24 cellular contexts compared by ENCODE assay signal in genomic region chr16:57604177-57604576, GRCh38. TPM values are rescaled to one million over a fixed set of nuclear protein-coding genes. Genes with fewer than 3 reads are reported as not detected.
DNase-seq lines count a peak whose midpoint lies in the region; ATAC-seq and TF ChIP-seq lines count a peak whose summit lies in the region.
"Had no signal": no experiment of that assay in that cellular context is flagged by ENCODE, and none has a peak within 500 bp of the region (broad histone marks: within the 10 kb centered on the region; RNA-seq: fewer than 3 reads in every experiment).

No MANE protein-coding gene starts in this region.

- H3K4me2 ChIP-seq in BLaER1 (peak overlapping the region; percentile 86), hepatocyte (no peak overlapping the region)
- H3K4me2 ChIP-seq: PC-9 had no signal

- H3K4me3 Mint-ChIP-seq in T-helper 1 cell treated with Interleukin-12 subunit alpha and Interleukin-12 subunit beta and Interleukin-4 antibody, amounts not matched to agents 30 μg/mL and 1 μg/mL, for 36 hours: no peak overlapping the region
- no peak overlapping the region for H3K4me3 Mint-ChIP-seq in activated T-helper 2 cell treated with anti-CD3 and anti-CD28 coated beads, Interferon-gamma antibody, Interleukin-2, Interleukin-4, amounts not matched to agents 10 μg/mL and 5 μg/mL and 100 μg/mL, durations not matched to agents 14 hours and 24 hours and 36 hours (ENCODE audit: low read depth)
- no peak overlapping the region for H3K4me3 Mint-ChIP-seq in natural killer cell treated with Interleukin-12 subunit alpha and Interleukin-12 subunit beta and Interleukin-15 and Interleukin-18, amount 100 ng/mL, for 72 hours
- H3K4me3 Mint-ChIP-seq: activated naive CD8-positive, alpha-beta T cell treated with anti-CD3 and anti-CD28 coated beads, Interleukin-2, amount 10 ng/mL, durations not matched to agents 7 days and 5 days; activated T-cell treated with anti-CD3 and anti-CD28 coated beads, Interleukin-2, amount 50 U/mL, for 72 hours; IgD-negative memory B cell had no signal

- H3K27me3 ChIP-seq in BLaER1 (no peaks in the 10 kb centered on the region), hepatocyte (no peaks in the 10 kb centered on the region)

- peaks cover 15% of the 10 kb centered on the region for H3K79me2 ChIP-seq in hepatocyte

- H3K9me2 ChIP-seq in hepatocyte (replicated peaks; ENCODE audit: insufficient read depth): no peaks in the 10 kb centered on the region

- 97% methylated on average over 7 of the region's 7 CpGs for WGBS in hepatocyte (ENCODE audit: low lambda C conversion rate, missing lambda C conversion rate)

- intact Hi-C loops in activated T-helper 2 cell treated with anti-CD3 and anti-CD28 coated beads, Interferon-gamma antibody, Interleukin-2, Interleukin-4, amounts not matched to agents 10 μg/mL and 5 μg/mL and 100 μg/mL, durations not matched to agents 14 hours and 24 hours and 36 hours (cut with micrococcal nuclease): loop anchor here (10.0 kb wide), 2 partner anchors 589 to 669 kb away; partner anchors contain the start of gene HERPUD1

- H3K36me3 ChIP-seq in BLaER1 (no peaks in the 10 kb centered on the region), hepatocyte (replicated peaks; ENCODE audit: insufficient read depth, low read depth) (no peaks in the 10 kb centered on the region)
- H3K36me3 ChIP-seq: prostate gland, transverse colon had no signal

- no peak for ATAC-seq in natural killer cell treated with Interleukin-12 subunit alpha and Interleukin-12 subunit beta and Interleukin-15 and Interleukin-18, amount 100 ng/mL, for 72 hours
- no peak for ATAC-seq in HG02623 (IDR thresholded peaks at IDR 0.05; ENCODE audit: unreplicated experiment)
- ATAC-seq: activated T-cell treated with anti-CD3 and anti-CD28 coated beads, Interleukin-2, amount 50 U/mL, for 72 hours; Right ventricle myocardium inferior; SK-N-SH treated with all-trans-retinoic acid at 6 μM for 48 hours had no signal

- H2AFZ ChIP-seq in hepatocyte: no peak overlapping the region
- H2AFZ ChIP-seq: GM23248, PC-9 had no signal

- TF ChIP-seq CTCF in hepatocyte (IDR thresholded peaks at IDR 0.05; ENCODE audit: poor library complexity): no peak

- H3K4me1 ChIP-seq in BLaER1: peaks cover 94% of the 10 kb centered on the region
- peaks cover 14% of the 10 kb centered on the region for H3K4me1 ChIP-seq in hepatocyte (ENCODE audit: insufficient read depth)
- H3K4me1 ChIP-seq: prostate gland had no signal

- H3K36me3 Mint-ChIP-seq in T-helper 1 cell treated with Interleukin-12 subunit alpha and Interleukin-12 subunit beta and Interleukin-4 antibody, amounts not matched to agents 30 μg/mL and 1 μg/mL, for 36 hours (ENCODE audit: low read depth): no peaks in the 10 kb centered on the region
- H3K36me3 Mint-ChIP-seq in activated T-helper 2 cell treated with anti-CD3 and anti-CD28 coated beads, Interferon-gamma antibody, Interleukin-2, Interleukin-4, amounts not matched to agents 10 μg/mL and 5 μg/mL and 100 μg/mL, durations not matched to agents 14 hours and 24 hours and 36 hours (ENCODE audit: low read depth): no peaks in the 10 kb centered on the region
- peaks cover 6% of the 10 kb centered on the region for H3K36me3 Mint-ChIP-seq in natural killer cell treated with Interleukin-12 subunit alpha and Interleukin-12 subunit beta and Interleukin-15 and Interleukin-18, amount 100 ng/mL, for 72 hours
- H3K36me3 Mint-ChIP-seq: IgD-negative memory B cell had no signal

- H3K4me1 Mint-ChIP-seq in T-helper 1 cell treated with Interleukin-12 subunit alpha and Interleukin-12 subunit beta and Interleukin-4 antibody, amounts not matched to agents 30 μg/mL and 1 μg/mL, for 36 hours (ENCODE audit: low read depth): peaks cover 55% of the 10 kb centered on the region
- peaks cover 58% of the 10 kb centered on the region for H3K4me1 Mint-ChIP-seq in activated T-helper 2 cell treated with anti-CD3 and anti-CD28 coated beads, Interferon-gamma antibody, Interleukin-2, Interleukin-4, amounts not matched to agents 10 μg/mL and 5 μg/mL and 100 μg/mL, durations not matched to agents 14 hours and 24 hours and 36 hours (ENCODE audit: low read depth)
- H3K4me1 Mint-ChIP-seq in natural killer cell treated with Interleukin-12 subunit alpha and Interleukin-12 subunit beta and Interleukin-15 and Interleukin-18, amount 100 ng/mL, for 72 hours (ENCODE audit: low read depth in 2 of 2): peaks cover 55 to 57% of the 10 kb centered on the region in 2 donors

- H3K4me3 ChIP-seq in BLaER1 (no peak overlapping the region), hepatocyte (no peak overlapping the region)
- H3K4me3 ChIP-seq: GM23248, PC-9, prostate gland, transverse colon had no signal

- H3K9me3 ChIP-seq in BLaER1 (peaks cover 4% of the 10 kb centered on the region; the same call in 1 of the 2 replicates), hepatocyte (ENCODE audit: low read depth) (no peaks in the 10 kb centered on the region)
- H3K9me3 ChIP-seq: prostate gland, transverse colon had no signal

- DNase-seq in T-helper 1 cell (no peak), hepatocyte (ENCODE audit: low spot score) (no peak), RKO (ENCODE audit: low spot score) (no peak)
- no peak for DNase-seq in activated T-helper 2 cell treated with anti-CD3 and anti-CD28 coated beads, Interferon-gamma antibody, Interleukin-2, Interleukin-4, amounts not matched to agents 10 μg/mL and 5 μg/mL and 100 μg/mL, durations not matched to agents 14 hours and 24 hours and 36 hours (ENCODE audit: low spot score)
- no peak for DNase-seq in natural killer cell treated with Interleukin-12 subunit alpha and Interleukin-12 subunit beta and Interleukin-15 and Interleukin-18, amount 100 ng/mL, for 72 hours (ENCODE audit: low spot score)
- DNase-seq: 8988T; activated T-cell treated with anti-CD3 and anti-CD28 coated beads, Interleukin-2, amount 50 U/mL, for 72 hours; effector CD4-positive, alpha-beta T cell; glutamatergic neuron; GM23248; NCI-H1048; NCI-H2107; PC-9; stimulated activated CD4-positive, alpha-beta T cell treated with anti-CD3 and anti-CD28 coated beads, Interleukin-4, amount 100 ng/mL, for 24 hours; T-helper 2 cell; transverse colon had no signal

- H3K9me3 Mint-ChIP-seq in T-helper 1 cell treated with Interleukin-12 subunit alpha and Interleukin-12 subunit beta and Interleukin-4 antibody, amounts not matched to agents 30 μg/mL and 1 μg/mL, for 36 hours: no peaks in the 10 kb centered on the region
- no peaks in the 10 kb centered on the region for H3K9me3 Mint-ChIP-seq in activated T-helper 2 cell treated with anti-CD3 and anti-CD28 coated beads, Interferon-gamma antibody, Interleukin-2, Interleukin-4, amounts not matched to agents 10 μg/mL and 5 μg/mL and 100 μg/mL, durations not matched to agents 14 hours and 24 hours and 36 hours
- no peaks in the 10 kb centered on the region for H3K9me3 Mint-ChIP-seq in natural killer cell treated with Interleukin-12 subunit alpha and Interleukin-12 subunit beta and Interleukin-15 and Interleukin-18, amount 100 ng/mL, for 72 hours
- H3K9me3 Mint-ChIP-seq: activated naive CD8-positive, alpha-beta T cell treated with anti-CD3 and anti-CD28 coated beads, Interleukin-2, amount 10 ng/mL, durations not matched to agents 7 days and 5 days; activated T-cell treated with anti-CD3 and anti-CD28 coated beads, Interleukin-2, amount 50 U/mL, for 72 hours; IgD-negative memory B cell had no signal

- no peak overlapping the region for H3K9ac ChIP-seq in BLaER1
- H3K9ac ChIP-seq: GM23248 had no signal

- H3K27ac ChIP-seq in BLaER1 (no peak overlapping the region; the same call in 1 of the 2 replicates), hepatocyte (no peak overlapping the region)
- H3K27ac ChIP-seq: GM23248, PC-9, prostate gland, transverse colon had no signal

- no peaks in the 10 kb centered on the region for H4K20me1 ChIP-seq in BLaER1
- H4K20me1 ChIP-seq in hepatocyte (ENCODE audit: insufficient read depth, poor library complexity, severe bottlenecking): no peaks in the 10 kb centered on the region

- H3K27ac Mint-ChIP-seq in T-helper 1 cell treated with Interleukin-12 subunit alpha and Interleukin-12 subunit beta and Interleukin-4 antibody, amounts not matched to agents 30 μg/mL and 1 μg/mL, for 36 hours: peak overlapping the region; percentile 16
- H3K27ac Mint-ChIP-seq in activated T-helper 2 cell treated with anti-CD3 and anti-CD28 coated beads, Interferon-gamma antibody, Interleukin-2, Interleukin-4, amounts not matched to agents 10 μg/mL and 5 μg/mL and 100 μg/mL, durations not matched to agents 14 hours and 24 hours and 36 hours: peak overlapping the region; percentile 12
- peak overlapping the region; percentile 80 to 92 for H3K27ac Mint-ChIP-seq in natural killer cell treated with Interleukin-12 subunit alpha and Interleukin-12 subunit beta and Interleukin-15 and Interleukin-18, amount 100 ng/mL, for 72 hours
- H3K27ac Mint-ChIP-seq: activated T-cell treated with anti-CD3 and anti-CD28 coated beads, Interleukin-2, amount 50 U/mL, for 72 hours; IgD-negative memory B cell had no signal

- H3K27me3 Mint-ChIP-seq in T-helper 1 cell treated with Interleukin-12 subunit alpha and Interleukin-12 subunit beta and Interleukin-4 antibody, amounts not matched to agents 30 μg/mL and 1 μg/mL, for 36 hours (ENCODE audit: low read depth): no peaks in the 10 kb centered on the region
- H3K27me3 Mint-ChIP-seq in activated T-helper 2 cell treated with anti-CD3 and anti-CD28 coated beads, Interferon-gamma antibody, Interleukin-2, Interleukin-4, amounts not matched to agents 10 μg/mL and 5 μg/mL and 100 μg/mL, durations not matched to agents 14 hours and 24 hours and 36 hours (ENCODE audit: low read depth): peaks cover 6% of the 10 kb centered on the region
- H3K27me3 Mint-ChIP-seq in natural killer cell treated with Interleukin-12 subunit alpha and Interleukin-12 subunit beta and Interleukin-15 and Interleukin-18, amount 100 ng/mL, for 72 hours: no peaks in the 10 kb centered on the region
- H3K27me3 Mint-ChIP-seq: activated naive CD8-positive, alpha-beta T cell treated with anti-CD3 and anti-CD28 coated beads, Interleukin-2, amount 10 ng/mL, durations not matched to agents 7 days and 5 days had no signal

RNA-seq across cellular contexts. Expression of gene ADGRG1, which starts 24.3 kb away (rescaled TPM):
- total RNA-seq in activated T-helper 2 cell treated with anti-CD3 and anti-CD28 coated beads, Interferon-gamma antibody, Interleukin-2, Interleukin-4, amounts not matched to agents 10 μg/mL and 5 μg/mL and 100 μg/mL, durations not matched to agents 14 hours and 24 hours and 36 hours: 1.8 and 1.9 TPM in 2 replicates
- 10 to 100 TPM in 1 of 2 donors, 1 to 10 TPM in 1; 4.8 to 13.7 TPM for total RNA-seq in natural killer cell treated with Interleukin-12 subunit alpha and Interleukin-12 subunit beta and Interleukin-15 and Interleukin-18, amount 100 ng/mL, for 72 hours
- 29.6 and 45.9 TPM in 2 replicates for total RNA-seq in hepatocyte
- 58.0 and 61.1 TPM in 2 replicates for polyA plus RNA-seq in hepatocyte

Comparison
In these comparisons a context has a peak if more than half of its experiments do, and no peak if none do; other contexts are left out.
1. H3K27ac Mint-ChIP-seq: peak in every context shown above with its lines; median percentile 86 in natural killer cell treated with Interleukin-12 subunit alpha and Interleukin-12 subunit beta and Interleukin-15 and Interleukin-18, amount 100 ng/mL, for 72 hours; 16 in T-helper 1 cell treated with Interleukin-12 subunit alpha and Interleukin-12 subunit beta and Interleukin-4 antibody, amounts not matched to agents 30 μg/mL and 1 μg/mL, for 36 hours; 12 in activated T-helper 2 cell treated with anti-CD3 and anti-CD28 coated beads, Interferon-gamma antibody, Interleukin-2, Interleukin-4, amounts not matched to agents 10 μg/mL and 5 μg/mL and 100 μg/mL, durations not matched to agents 14 hours and 24 hours and 36 hours.